1 cellular context compared by ENCODE assay signal in the genomic region with DNA sequence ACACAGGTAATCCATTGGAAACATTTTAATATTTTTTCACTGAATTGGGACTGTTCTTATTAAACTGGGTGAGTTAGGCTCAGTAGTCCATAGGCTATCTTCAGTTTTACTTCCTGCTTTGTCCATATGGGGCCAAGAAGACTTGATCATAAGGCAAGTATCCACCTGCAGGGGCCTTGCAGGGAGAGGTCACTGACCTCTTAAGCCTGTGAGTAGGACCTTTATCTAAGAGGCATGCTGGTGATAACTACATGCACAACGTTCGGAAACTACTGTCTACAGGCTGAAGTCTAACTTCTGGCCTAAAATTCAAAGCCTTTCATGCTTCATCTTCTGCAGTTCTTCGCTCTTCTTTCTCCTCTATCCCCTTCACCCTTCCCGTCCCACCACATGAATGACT.
TF ChIP-seq lines count a peak whose summit lies in the region.

No MANE protein-coding gene starts in this region.

TF ChIP-seq in K562, 482 proteins besides CTCF, POLR2A, EP300 and RAD21 (continued from another document and continues in another):
- TF ChIP-seq, protein P1, sequence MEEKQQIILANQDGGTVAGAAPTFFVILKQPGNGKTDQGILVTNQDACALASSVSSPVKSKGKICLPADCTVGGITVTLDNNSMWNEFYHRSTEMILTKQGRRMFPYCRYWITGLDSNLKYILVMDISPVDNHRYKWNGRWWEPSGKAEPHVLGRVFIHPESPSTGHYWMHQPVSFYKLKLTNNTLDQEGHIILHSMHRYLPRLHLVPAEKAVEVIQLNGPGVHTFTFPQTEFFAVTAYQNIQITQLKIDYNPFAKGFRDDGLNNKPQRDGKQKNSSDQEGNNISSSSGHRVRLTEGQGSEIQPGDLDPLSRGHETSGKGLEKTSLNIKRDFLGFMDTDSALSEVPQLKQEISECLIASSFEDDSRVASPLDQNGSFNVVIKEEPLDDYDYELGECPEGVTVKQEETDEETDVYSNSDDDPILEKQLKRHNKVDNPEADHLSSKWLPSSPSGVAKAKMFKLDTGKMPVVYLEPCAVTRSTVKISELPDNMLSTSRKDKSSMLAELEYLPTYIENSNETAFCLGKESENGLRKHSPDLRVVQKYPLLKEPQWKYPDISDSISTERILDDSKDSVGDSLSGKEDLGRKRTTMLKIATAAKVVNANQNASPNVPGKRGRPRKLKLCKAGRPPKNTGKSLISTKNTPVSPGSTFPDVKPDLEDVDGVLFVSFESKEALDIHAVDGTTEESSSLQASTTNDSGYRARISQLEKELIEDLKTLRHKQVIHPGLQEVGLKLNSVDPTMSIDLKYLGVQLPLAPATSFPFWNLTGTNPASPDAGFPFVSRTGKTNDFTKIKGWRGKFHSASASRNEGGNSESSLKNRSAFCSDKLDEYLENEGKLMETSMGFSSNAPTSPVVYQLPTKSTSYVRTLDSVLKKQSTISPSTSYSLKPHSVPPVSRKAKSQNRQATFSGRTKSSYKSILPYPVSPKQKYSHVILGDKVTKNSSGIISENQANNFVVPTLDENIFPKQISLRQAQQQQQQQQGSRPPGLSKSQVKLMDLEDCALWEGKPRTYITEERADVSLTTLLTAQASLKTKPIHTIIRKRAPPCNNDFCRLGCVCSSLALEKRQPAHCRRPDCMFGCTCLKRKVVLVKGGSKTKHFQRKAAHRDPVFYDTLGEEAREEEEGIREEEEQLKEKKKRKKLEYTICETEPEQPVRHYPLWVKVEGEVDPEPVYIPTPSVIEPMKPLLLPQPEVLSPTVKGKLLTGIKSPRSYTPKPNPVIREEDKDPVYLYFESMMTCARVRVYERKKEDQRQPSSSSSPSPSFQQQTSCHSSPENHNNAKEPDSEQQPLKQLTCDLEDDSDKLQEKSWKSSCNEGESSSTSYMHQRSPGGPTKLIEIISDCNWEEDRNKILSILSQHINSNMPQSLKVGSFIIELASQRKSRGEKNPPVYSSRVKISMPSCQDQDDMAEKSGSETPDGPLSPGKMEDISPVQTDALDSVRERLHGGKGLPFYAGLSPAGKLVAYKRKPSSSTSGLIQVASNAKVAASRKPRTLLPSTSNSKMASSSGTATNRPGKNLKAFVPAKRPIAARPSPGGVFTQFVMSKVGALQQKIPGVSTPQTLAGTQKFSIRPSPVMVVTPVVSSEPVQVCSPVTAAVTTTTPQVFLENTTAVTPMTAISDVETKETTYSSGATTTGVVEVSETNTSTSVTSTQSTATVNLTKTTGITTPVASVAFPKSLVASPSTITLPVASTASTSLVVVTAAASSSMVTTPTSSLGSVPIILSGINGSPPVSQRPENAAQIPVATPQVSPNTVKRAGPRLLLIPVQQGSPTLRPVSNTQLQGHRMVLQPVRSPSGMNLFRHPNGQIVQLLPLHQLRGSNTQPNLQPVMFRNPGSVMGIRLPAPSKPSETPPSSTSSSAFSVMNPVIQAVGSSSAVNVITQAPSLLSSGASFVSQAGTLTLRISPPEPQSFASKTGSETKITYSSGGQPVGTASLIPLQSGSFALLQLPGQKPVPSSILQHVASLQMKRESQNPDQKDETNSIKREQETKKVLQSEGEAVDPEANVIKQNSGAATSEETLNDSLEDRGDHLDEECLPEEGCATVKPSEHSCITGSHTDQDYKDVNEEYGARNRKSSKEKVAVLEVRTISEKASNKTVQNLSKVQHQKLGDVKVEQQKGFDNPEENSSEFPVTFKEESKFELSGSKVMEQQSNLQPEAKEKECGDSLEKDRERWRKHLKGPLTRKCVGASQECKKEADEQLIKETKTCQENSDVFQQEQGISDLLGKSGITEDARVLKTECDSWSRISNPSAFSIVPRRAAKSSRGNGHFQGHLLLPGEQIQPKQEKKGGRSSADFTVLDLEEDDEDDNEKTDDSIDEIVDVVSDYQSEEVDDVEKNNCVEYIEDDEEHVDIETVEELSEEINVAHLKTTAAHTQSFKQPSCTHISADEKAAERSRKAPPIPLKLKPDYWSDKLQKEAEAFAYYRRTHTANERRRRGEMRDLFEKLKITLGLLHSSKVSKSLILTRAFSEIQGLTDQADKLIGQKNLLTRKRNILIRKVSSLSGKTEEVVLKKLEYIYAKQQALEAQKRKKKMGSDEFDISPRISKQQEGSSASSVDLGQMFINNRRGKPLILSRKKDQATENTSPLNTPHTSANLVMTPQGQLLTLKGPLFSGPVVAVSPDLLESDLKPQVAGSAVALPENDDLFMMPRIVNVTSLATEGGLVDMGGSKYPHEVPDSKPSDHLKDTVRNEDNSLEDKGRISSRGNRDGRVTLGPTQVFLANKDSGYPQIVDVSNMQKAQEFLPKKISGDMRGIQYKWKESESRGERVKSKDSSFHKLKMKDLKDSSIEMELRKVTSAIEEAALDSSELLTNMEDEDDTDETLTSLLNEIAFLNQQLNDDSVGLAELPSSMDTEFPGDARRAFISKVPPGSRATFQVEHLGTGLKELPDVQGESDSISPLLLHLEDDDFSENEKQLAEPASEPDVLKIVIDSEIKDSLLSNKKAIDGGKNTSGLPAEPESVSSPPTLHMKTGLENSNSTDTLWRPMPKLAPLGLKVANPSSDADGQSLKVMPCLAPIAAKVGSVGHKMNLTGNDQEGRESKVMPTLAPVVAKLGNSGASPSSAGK (IDR thresholded peaks at IDR 0.05): peak; percentile 22; the same call in 1 of the 2 replicates
- TF ChIP-seq NCOA4 (IDR thresholded peaks at IDR 0.05; ENCODE audit: partially characterized antibody) (no peak), MECOM (CRISPR knock-in tag; IDR thresholded peaks at IDR 0.05) (no peak), RCOR1 (IDR thresholded peaks at IDR 0.05; ENCODE audit: borderline replicate concordance in 1 of 2, low read depth in 2 of 2, low read length in 2 of 2) (peak in 1 of 2 experiments; percentile 60; a peak in 2 of 4 replicates), THAP12 (CRISPR knock-in tag; IDR thresholded peaks at IDR 0.05) (no peak), RAD51 (IDR thresholded peaks at IDR 0.05; ENCODE audit: borderline replicate concordance, low read depth) (no peak), ZNF384 (IDR thresholded peaks at IDR 0.05; ENCODE audit: low read depth, low read length) (no peak), ZNF830 (CRISPR knock-in tag; IDR thresholded peaks at IDR 0.05) (no peak), CLOCK (CRISPR knock-in tag; IDR thresholded peaks at IDR 0.05; ENCODE audit: borderline replicate concordance) (no peak), NCOA2 (IDR thresholded peaks at IDR 0.05; ENCODE audit: partially characterized antibody in 2 of 2) (no peak), NFE2L1 (tag; IDR thresholded peaks at IDR 0.05; ENCODE audit: borderline replicate concordance, low read depth) (no peak), FOXK1 (CRISPR knock-in tag; IDR thresholded peaks at IDR 0.05; ENCODE audit: borderline replicate concordance) (no peak), NFE2 (IDR thresholded peaks at IDR 0.05; ENCODE audit: low read depth) (no peak), POU5F1 (IDR thresholded peaks at IDR 0.05; ENCODE audit: borderline replicate concordance, low read depth, low read length, partially characterized antibody) (no peak), GTF2F1 (IDR thresholded peaks at IDR 0.05; ENCODE audit: low read depth, low read length) (no peak)
- TF ChIP-seq, protein P2, sequence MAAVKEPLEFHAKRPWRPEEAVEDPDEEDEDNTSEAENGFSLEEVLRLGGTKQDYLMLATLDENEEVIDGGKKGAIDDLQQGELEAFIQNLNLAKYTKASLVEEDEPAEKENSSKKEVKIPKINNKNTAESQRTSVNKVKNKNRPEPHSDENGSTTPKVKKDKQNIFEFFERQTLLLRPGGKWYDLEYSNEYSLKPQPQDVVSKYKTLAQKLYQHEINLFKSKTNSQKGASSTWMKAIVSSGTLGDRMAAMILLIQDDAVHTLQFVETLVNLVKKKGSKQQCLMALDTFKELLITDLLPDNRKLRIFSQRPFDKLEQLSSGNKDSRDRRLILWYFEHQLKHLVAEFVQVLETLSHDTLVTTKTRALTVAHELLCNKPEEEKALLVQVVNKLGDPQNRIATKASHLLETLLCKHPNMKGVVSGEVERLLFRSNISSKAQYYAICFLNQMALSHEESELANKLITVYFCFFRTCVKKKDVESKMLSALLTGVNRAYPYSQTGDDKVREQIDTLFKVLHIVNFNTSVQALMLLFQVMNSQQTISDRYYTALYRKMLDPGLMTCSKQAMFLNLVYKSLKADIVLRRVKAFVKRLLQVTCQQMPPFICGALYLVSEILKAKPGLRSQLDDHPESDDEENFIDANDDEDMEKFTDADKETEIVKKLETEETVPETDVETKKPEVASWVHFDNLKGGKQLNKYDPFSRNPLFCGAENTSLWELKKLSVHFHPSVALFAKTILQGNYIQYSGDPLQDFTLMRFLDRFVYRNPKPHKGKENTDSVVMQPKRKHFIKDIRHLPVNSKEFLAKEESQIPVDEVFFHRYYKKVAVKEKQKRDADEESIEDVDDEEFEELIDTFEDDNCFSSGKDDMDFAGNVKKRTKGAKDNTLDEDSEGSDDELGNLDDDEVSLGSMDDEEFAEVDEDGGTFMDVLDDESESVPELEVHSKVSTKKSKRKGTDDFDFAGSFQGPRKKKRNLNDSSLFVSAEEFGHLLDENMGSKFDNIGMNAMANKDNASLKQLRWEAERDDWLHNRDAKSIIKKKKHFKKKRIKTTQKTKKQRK (IDR thresholded peaks at IDR 0.05; ENCODE audit: borderline replicate concordance, low read depth, low read length): no peak
- TF ChIP-seq, protein P3, sequence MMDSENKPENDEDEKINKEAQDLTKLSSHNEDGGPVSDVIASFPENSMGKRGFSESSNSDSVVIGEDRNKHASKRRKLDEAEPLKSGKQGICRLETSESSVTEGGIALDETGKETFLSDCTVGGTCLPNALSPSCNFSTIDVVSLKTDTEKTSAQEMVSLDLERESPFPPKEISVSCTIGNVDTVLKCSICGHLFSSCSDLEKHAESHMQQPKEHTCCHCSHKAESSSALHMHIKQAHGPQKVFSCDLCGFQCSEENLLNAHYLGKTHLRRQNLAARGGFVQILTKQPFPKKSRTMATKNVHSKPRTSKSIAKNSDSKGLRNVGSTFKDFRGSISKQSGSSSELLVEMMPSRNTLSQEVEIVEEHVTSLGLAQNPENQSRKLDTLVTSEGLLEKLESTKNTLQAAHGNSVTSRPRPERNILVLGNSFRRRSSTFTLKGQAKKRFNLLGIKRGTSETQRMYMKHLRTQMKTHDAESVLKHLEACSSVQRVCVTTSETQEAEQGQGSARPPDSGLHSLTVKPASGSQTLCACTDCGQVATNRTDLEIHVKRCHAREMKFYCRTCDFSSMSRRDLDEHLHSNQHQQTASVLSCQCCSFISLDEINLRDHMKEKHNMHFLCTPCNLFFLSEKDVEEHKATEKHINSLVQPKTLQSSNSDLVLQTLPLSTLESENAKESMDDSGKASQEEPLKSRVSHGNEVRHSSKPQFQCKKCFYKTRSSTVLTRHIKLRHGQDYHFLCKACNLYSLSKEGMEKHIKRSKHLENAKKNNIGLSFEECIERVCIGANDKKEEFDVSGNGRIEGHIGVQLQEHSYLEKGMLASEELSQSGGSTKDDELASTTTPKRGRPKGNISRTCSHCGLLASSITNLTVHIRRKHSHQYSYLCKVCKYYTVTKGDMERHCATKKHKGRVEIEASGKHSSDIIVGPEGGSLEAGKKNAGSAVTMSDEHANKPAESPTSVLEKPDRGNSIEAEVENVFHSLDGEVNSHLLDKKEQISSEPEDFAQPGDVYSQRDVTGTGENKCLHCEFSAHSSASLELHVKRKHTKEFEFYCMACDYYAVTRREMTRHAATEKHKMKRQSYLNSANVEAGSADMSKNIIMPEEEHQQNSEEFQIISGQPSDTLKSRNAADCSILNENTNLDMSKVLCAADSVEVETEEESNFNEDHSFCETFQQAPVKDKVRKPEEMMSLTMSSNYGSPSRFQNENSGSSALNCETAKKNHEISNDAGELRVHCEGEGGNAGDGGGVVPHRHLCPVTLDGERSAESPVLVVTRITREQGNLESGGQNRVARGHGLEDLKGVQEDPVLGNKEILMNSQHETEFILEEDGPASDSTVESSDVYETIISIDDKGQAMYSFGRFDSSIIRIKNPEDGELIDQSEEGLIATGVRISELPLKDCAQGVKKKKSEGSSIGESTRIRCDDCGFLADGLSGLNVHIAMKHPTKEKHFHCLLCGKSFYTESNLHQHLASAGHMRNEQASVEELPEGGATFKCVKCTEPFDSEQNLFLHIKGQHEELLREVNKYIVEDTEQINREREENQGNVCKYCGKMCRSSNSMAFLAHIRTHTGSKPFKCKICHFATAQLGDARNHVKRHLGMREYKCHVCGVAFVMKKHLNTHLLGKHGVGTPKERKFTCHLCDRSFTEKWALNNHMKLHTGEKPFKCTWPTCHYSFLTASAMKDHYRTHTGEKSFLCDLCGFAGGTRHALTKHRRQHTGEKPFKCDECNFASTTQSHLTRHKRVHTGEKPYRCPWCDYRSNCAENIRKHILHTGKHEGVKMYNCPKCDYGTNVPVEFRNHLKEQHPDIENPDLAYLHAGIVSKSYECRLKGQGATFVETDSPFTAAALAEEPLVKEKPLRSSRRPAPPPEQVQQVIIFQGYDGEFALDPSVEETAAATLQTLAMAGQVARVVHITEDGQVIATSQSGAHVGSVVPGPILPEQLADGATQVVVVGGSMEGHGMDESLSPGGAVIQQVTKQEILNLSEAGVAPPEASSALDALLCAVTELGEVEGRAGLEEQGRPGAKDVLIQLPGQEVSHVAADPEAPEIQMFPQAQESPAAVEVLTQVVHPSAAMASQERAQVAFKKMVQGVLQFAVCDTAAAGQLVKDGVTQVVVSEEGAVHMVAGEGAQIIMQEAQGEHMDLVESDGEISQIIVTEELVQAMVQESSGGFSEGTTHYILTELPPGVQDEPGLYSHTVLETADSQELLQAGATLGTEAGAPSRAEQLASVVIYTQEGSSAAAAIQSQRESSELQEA (IDR thresholded peaks at IDR 0.05; ENCODE audit: low read depth): no peak
